8 cellular contexts compared by ENCODE assay signal in the genomic region with DNA sequence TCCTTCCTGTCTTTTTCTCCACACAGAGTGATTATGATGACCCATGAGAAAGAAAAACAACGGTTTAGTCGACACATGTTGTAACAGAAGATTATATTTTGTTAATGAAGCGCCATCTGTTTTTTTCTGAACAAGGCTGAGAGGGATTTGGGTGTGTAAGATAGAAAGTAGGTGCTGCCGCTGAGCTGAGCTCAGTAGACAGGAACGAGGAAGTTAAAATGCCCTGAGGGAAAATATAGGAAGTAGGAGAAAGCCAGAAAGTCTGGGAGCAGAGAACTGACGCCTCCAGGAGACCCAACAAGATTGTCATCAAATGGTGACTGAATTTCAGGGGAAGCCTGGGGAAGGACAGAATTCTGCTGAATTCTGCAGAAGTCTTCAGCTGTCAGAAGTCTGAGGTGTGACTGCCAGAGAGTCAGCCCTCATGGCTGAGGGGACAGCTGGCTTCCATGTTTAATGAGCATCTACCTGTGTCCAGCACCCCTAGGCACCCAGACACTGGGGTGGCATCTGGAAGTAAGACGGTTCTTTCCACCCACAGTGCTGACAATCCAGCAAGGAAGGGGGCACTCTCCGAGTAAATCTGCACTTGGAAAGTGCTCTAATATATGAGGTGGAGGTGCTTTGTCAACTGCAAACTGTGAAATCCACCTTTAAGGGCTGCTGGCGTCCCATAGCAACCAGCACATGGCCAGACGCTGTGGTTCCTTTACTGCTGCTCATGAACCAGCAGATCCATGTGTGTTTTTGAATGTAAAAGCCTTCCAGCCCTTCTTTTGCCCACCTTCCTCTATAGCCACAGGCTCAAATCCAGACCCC. TPM values are rescaled to one million over a fixed set of nuclear protein-coding genes. Genes with fewer than 3 reads are reported as not detected.
A peak's percentile ranks its signal among the peaks of the same experiment; 100 is the strongest.
DNase-seq lines count a peak whose midpoint lies in the region; ATAC-seq and TF ChIP-seq lines count a peak whose summit lies in the region.
"Had no signal": no experiment of that assay in that cellular context is flagged by ENCODE, and none has a peak within 500 bp of the region (broad histone marks: within the 10 kb centered on the region; RNA-seq: fewer than 3 reads in every experiment).

No MANE protein-coding gene starts in this region.

- WGBS in SK-N-SH (ENCODE audit: low lambda C conversion rate) = 38% methylated on average over 10 of the region's 10 CpGs
- WGBS in stomach, 5 donors = 19 to 29% (median 22%) methylated on average over 10 of the region's 10 CpGs

- DNase-seq in HFFc6 (peak; percentile 82), SK-N-SH (peak; percentile 42), left ventricle myocardium inferior (no peak), stomach (peak; percentile 48), SW 1271 (lab: John Stamatoyannopoulos, UW) (no peak)
- DNase-seq in stimulated activated naive B cell treated with anti-CD40 and anti-IgM and Interleukin-4, amounts not matched to agents 10 μg/mL and 1 μg/mL and 100 μg/mL, for 72 hours = no peak
- DNase-seq: KG1 had no signal

- no peak for TF ChIP-seq POLR2A in stomach (IDR thresholded peaks at IDR 0.05)

- H3K27ac ChIP-seq in SK-N-SH (ENCODE audit: low read depth in 2 of 2, low read length in 1 of 2) (0 out of 4 replicates have a peak overlapping the region, but pooled peaks of 1 of the 2 experiments have one; percentile 23), left ventricle myocardium inferior (replicated peaks) (peak overlapping the region; percentile 79), stomach (peak overlapping the region; percentile 69 to 90 (median 87))

- no peaks in the 10 kb centered on the region for H3K9me3 Mint-ChIP-seq in HFFc6
- peaks cover 0 to 2% of the 10 kb centered on the region in 2 donors for H3K9me3 Mint-ChIP-seq in stimulated activated naive B cell treated with anti-CD40 and anti-IgM and Interleukin-4, amounts not matched to agents 10 μg/mL and 1 μg/mL and 100 μg/mL, for 72 hours

- H3K4me3 Mint-ChIP-seq in HFFc6 = peak overlapping the region; percentile 79
- no peak overlapping the region for H3K4me3 Mint-ChIP-seq in stimulated activated naive B cell treated with anti-CD40 and anti-IgM and Interleukin-4, amounts not matched to agents 10 μg/mL and 1 μg/mL and 100 μg/mL, for 72 hours

- peak overlapping the region; percentile 93 for H3K27ac Mint-ChIP-seq in HFFc6
- no peak overlapping the region for H3K27ac Mint-ChIP-seq in stimulated activated naive B cell treated with anti-CD40 and anti-IgM and Interleukin-4, amounts not matched to agents 10 μg/mL and 1 μg/mL and 100 μg/mL, for 72 hours

- CTCF ChIA-PET in SK-N-SH (lab: Yijun Ruan, JAX) = interaction anchor here (0.6 to 2.6 kb wide), 10 partner anchors 11 to 206 kb away, joined by 3 to 13 read pairs (median 3); a partner anchor contains a TSS

- H3K27me3 ChIP-seq in SK-N-SH (ENCODE audit: insufficient read depth) (no peaks in the 10 kb centered on the region), left ventricle myocardium inferior (ENCODE audit: low read depth) (no peaks in the 10 kb centered on the region), stomach (no peaks in the 10 kb centered on the region)

- no peak for ATAC-seq in GM18502 (IDR thresholded peaks at IDR 0.05; ENCODE audit: poor library complexity, unreplicated experiment)
- no peak for ATAC-seq in stimulated activated naive B cell treated with anti-CD40 and anti-IgM and Interleukin-4, amounts not matched to agents 10 μg/mL and 1 μg/mL and 100 μg/mL, for 72 hours (replicated peaks)

- TF ChIP-seq EP300 in SK-N-SH (IDR thresholded peaks at IDR 0.05; ENCODE audit: borderline replicate concordance in 1 of 2, low read depth in 1 of 2, low read length in 1 of 2) = no peak
- TF ChIP-seq EP300 in stomach (IDR thresholded peaks at IDR 0.05) = no peak

- H3K4me3 ChIP-seq in SK-N-SH (ENCODE audit: low read depth in 2 of 2, low read length in 1 of 2) (no peak overlapping the region), left ventricle myocardium inferior (no peak overlapping the region), stomach (no peak overlapping the region)

- 0 out of 2 replicates have a peak, but pooled peaks cover 10% of the 10 kb centered on the region for H3K36me3 Mint-ChIP-seq in HFFc6 (ENCODE audit: low read depth)
- no peaks in the 10 kb centered on the region for H3K36me3 Mint-ChIP-seq in stimulated activated naive B cell treated with anti-CD40 and anti-IgM and Interleukin-4, amounts not matched to agents 10 μg/mL and 1 μg/mL and 100 μg/mL, for 72 hours

- intact Hi-C loops in left ventricle myocardium inferior (cut with micrococcal nuclease) (no loop called here), stomach (cut with DNase I; ENCODE audit: low total_unique reads) (loop anchor here (10.0 kb wide), 1 partner anchor 196 kb away; a partner anchor contains a TSS)

- H3K36me3 ChIP-seq in SK-N-SH (replicated peaks in 1 of 2; ENCODE audit: control insufficient read depth in 1 of 2, insufficient read depth in 2 of 2, low read length in 1 of 2) = no peaks in the 10 kb centered on the region
- H3K36me3 ChIP-seq in left ventricle myocardium inferior = no peaks in the 10 kb centered on the region
- no peaks in the 10 kb centered on the region for H3K36me3 ChIP-seq in stomach

- H3K9me2 ChIP-seq in SK-N-SH = no peaks in the 10 kb centered on the region

- H3K4me1 Mint-ChIP-seq in HFFc6 (ENCODE audit: low read depth) = peaks cover 59% of the 10 kb centered on the region
- peaks cover 0 to 5% of the 10 kb centered on the region in 2 donors for H3K4me1 Mint-ChIP-seq in stimulated activated naive B cell treated with anti-CD40 and anti-IgM and Interleukin-4, amounts not matched to agents 10 μg/mL and 1 μg/mL and 100 μg/mL, for 72 hours

- H3K9ac ChIP-seq in SK-N-SH = 0 out of 2 replicates have a peak overlapping the region, but pooled peaks have one; percentile 9

- POLR2A ChIA-PET in SK-N-SH (lab: Yijun Ruan, JAX) = no interaction called here

- TF ChIP-seq CTCF in HFFc6 (IDR thresholded peaks at IDR 0.05) (no peak), SK-N-SH (IDR thresholded peaks at IDR 0.05) (no peak), left ventricle myocardium inferior (IDR thresholded peaks at IDR 0.05; ENCODE audit: borderline replicate concordance) (no peak), stomach (IDR thresholded peaks at IDR 0.05) (no peak)

- no peaks in the 10 kb centered on the region for H3K79me2 ChIP-seq in SK-N-SH (ENCODE audit: insufficient read depth)

- H3K4me1 ChIP-seq in SK-N-SH (ENCODE audit: control insufficient read depth in 1 of 2, insufficient read depth in 2 of 2, low read depth in 1 of 2, low read length in 1 of 2) = peaks cover 9 to 15% of the 10 kb centered on the region in 2 experiments; a peak in 3 of 4 replicates
- H3K4me1 ChIP-seq in left ventricle myocardium inferior = peaks cover 28% of the 10 kb centered on the region
- peaks cover 21 to 36% (median 23%) of the 10 kb centered on the region in 4 donors for H3K4me1 ChIP-seq in stomach

- peak overlapping the region; percentile 43; the same call in 1 of the 2 replicates for H3K4me2 ChIP-seq in SK-N-SH

- TF ChIP-seq RAD21 in SK-N-SH (IDR thresholded peaks at IDR 0.05; ENCODE audit: low read length) = no peak

- H3K9me3 ChIP-seq in SK-N-SH (no peaks in the 10 kb centered on the region), left ventricle myocardium inferior (replicated peaks) (no peaks in the 10 kb centered on the region), stomach (no peaks in the 10 kb centered on the region)

- H2AFZ ChIP-seq in SK-N-SH (ENCODE audit: low read depth) = peak overlapping the region; percentile 80; the same call in 1 of the 2 replicates

- peaks cover 2% of the 10 kb centered on the region; the same call in 1 of the 2 replicates for H3K27me3 Mint-ChIP-seq in HFFc6 (ENCODE audit: insufficient read depth)
- H3K27me3 Mint-ChIP-seq in stimulated activated naive B cell treated with anti-CD40 and anti-IgM and Interleukin-4, amounts not matched to agents 10 μg/mL and 1 μg/mL and 100 μg/mL, for 72 hours = peaks cover 4 to 5% of the 10 kb centered on the region in 2 donors

- no peaks in the 10 kb centered on the region for H4K20me1 ChIP-seq in SK-N-SH (ENCODE audit: insufficient read depth)

- no peaks in the 10 kb centered on the region for H3F3A ChIP-seq in SK-N-SH (replicated peaks; ENCODE audit: insufficient read depth)

TF ChIP-seq in SK-N-SH, 30 proteins besides CTCF, POLR2A, EP300 and RAD21:
- no peak for TF ChIP-seq TCF12 (IDR thresholded peaks at IDR 0.05)
- no peak for TF ChIP-seq RCOR1 (IDR thresholded peaks at IDR 0.05; ENCODE audit: low read length)
- TF ChIP-seq ELF1 (IDR thresholded peaks at IDR 0.05) = 0 out of 2 replicates have a peak, but pooled peaks have one; percentile 16
- TF ChIP-seq GABPA (IDR thresholded peaks at IDR 0.05; ENCODE audit: low read depth) = no peak

RNA-seq across cellular contexts. Expression of a gene that starts 12.5 kb away (rescaled TPM):
- total RNA-seq in HFFc6 (2021; fragmentation: NEBNext Ultra II Directional; extraction: Animal tissue kit (Norgen Biotek cat#: 25700)) = 1 to 10 TPM; 1.8 to 4.0 (median 2.1) TPM
- 8.5 and 13.8 TPM in 2 replicates for polyA plus RNA-seq in SK-N-SH (2012; rRNA removed)
- polyA plus RNA-seq in SK-N-SH (2012; cell fraction: cytosol; rRNA removed) = 8.0 and 9.7 TPM in 2 replicates
- polyA plus RNA-seq in SK-N-SH (2012; cell fraction: nucleus; rRNA removed) = 7.3 and 8.3 TPM in 2 replicates
- 6.8 TPM for total RNA-seq in left ventricle myocardium inferior
- total RNA-seq in stomach = 100 to 1,000 TPM in 1 of 5 donors, 10 to 100 TPM in 4; 23.5 to 153 (median 97.4) TPM
- 10 to 100 TPM; 35.4 to 67.8 (median 55.8) TPM for polyA plus RNA-seq in stomach

RNA-seq across cellular contexts. Expression of a gene that starts 22.0 kb away (rescaled TPM):
- not detected for total RNA-seq in HFFc6 (2021; fragmentation: NEBNext Ultra II Directional; extraction: Animal tissue kit (Norgen Biotek cat#: 25700))
- polyA plus RNA-seq in SK-N-SH (2012; rRNA removed) (0.02 and 0.05 TPM in 2 replicates), stomach (10 to 100 TPM in 1 of 3 donors, under 1 TPM in 1, not detected in 1; 0.56 to 67.8 TPM)
- 0.03 TPM in 1 of 2 replicates, not detected in the other for polyA plus RNA-seq in SK-N-SH (2012; cell fraction: cytosol; rRNA removed)
- polyA plus RNA-seq in SK-N-SH (2012; cell fraction: nucleus; rRNA removed) = not detected in 2 replicates
- total RNA-seq in left ventricle myocardium inferior (not detected), stomach (100 to 1,000 TPM in 1 of 5 donors, 10 to 100 TPM in 3, 1 to 10 TPM in 1; 5.7 to 133 (median 14.3) TPM)

Comparison
In these comparisons a context has a peak if more than half of its experiments do, and no peak if none do; other contexts are left out.
1. DNase-seq: peak in HFFc6 (single experiment), SK-N-SH (single experiment) and stomach (single experiment); none in left ventricle myocardium inferior (single experiment), SW 1271 (0 of 2) and stimulated activated naive B cell treated with anti-CD40 and anti-IgM and Interleukin-4, amounts not matched to agents 10 μg/mL and 1 μg/mL and 100 μg/mL, for 72 hours (single experiment).